ENCODE assay signal across 8 cellular contexts in the genomic region with DNA sequence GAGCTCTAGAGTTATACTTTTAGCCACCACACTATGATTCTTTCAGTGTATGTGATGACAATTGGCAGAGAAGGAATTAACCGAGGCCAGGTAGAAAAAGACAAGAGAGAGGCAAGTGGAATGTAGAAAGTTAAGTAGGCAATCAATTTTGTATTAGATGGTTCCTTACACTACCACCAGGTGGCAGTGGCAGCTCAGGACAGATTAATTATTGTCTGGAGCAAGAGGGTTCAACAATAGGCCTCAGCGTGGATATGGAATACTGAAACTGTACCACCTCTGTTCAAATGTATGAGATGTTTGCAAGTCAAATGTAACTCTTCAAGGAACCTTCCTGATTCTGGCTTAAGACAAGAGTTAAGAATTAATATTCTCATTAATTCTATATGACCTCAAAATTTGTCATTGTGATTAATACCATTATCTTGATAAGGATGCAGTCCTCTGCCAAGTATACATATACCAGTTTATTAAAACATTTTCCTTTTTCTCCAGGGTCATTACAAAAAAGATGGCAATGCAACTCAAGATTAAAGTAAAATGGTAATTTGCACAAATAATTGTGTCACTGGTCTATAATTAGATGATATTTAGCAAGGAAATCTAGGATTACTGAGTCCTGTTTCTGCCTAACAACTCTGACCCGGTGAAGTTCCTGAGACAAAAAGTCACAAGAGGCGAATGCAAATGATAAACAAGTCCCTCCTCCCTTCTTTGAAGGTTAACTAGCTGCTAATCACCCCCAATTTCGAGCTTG.
A peak's percentile ranks its signal among the peaks of the same experiment; 100 is the strongest.
DNase-seq lines count a peak whose midpoint lies in the region; ATAC-seq and TF ChIP-seq lines count a peak whose summit lies in the region.

No MANE protein-coding gene starts in this region.

- H3K9me3 ChIP-seq in SU-DHL-6 (ENCODE audit: insufficient read depth, low read length): no peaks in the 10 kb centered on the region

- ATAC-seq in activated T-cell treated with anti-CD3 and anti-CD28 coated beads, Interleukin-2, amount 50 U/mL, for 72 hours (replicated peaks in 1 of 2): no peak
- peak; percentile 82 for ATAC-seq in GM21723 (IDR thresholded peaks at IDR 0.05; ENCODE audit: unreplicated experiment)

- no peaks in the 10 kb centered on the region for H3F3A ChIP-seq in SU-DHL-6 (ENCODE audit: insufficient read depth)

- H3K9me3 Mint-ChIP-seq in activated T-cell treated with anti-CD3 and anti-CD28 coated beads, Interleukin-2, amount 50 U/mL, for 72 hours: no peaks in the 10 kb centered on the region
- H3K9me3 Mint-ChIP-seq in progenitor cell of endocrine pancreas (ENCODE audit: low read depth): peaks cover 3% of the 10 kb centered on the region

- no peaks in the 10 kb centered on the region for H3K79me2 ChIP-seq in SU-DHL-6 (ENCODE audit: insufficient read depth, low read length)

- H3K27ac ChIP-seq in SU-DHL-6 (ENCODE audit: low read depth, low read length): no peak overlapping the region

- H3K36me3 ChIP-seq in SU-DHL-6 (ENCODE audit: low read length): no peaks in the 10 kb centered on the region

- in situ Hi-C loops in KBM-7 (cut with MboI; ENCODE audit: low pct_unique_long_range_greater_than_20kb, low sequenced_read_pairs): no loop called here

- H3K4me1 Mint-ChIP-seq in activated T-cell treated with anti-CD3 and anti-CD28 coated beads, Interleukin-2, amount 50 U/mL, for 72 hours (ENCODE audit: low read depth): no peaks in the 10 kb centered on the region
- H3K4me1 Mint-ChIP-seq in progenitor cell of endocrine pancreas (ENCODE audit: low read depth): no peaks in the 10 kb centered on the region

- H3K27ac Mint-ChIP-seq in activated T-cell treated with anti-CD3 and anti-CD28 coated beads, Interleukin-2, amount 50 U/mL, for 72 hours: no peak overlapping the region
- peak overlapping the region; percentile 49 for H3K27ac Mint-ChIP-seq in progenitor cell of endocrine pancreas

- H3K9me2 ChIP-seq in SU-DHL-6 (replicated peaks; ENCODE audit: insufficient read depth, low read length): no peaks in the 10 kb centered on the region

- TF ChIP-seq CTCF in SU-DHL-6 (IDR thresholded peaks at IDR 0.05; ENCODE audit: insufficient read depth, low read length, poor library complexity, severe bottlenecking): peak; percentile 58
- peak; percentile 79 for TF ChIP-seq CTCF in fibroblast of villous mesenchyme (IDR thresholded peaks at IDR 0.05; ENCODE audit: insufficient read depth, low read depth, low read length)
- peak; percentile 73 for TF ChIP-seq CTCF in progenitor cell of endocrine pancreas (IDR thresholded peaks at IDR 0.05; ENCODE audit: unreplicated experiment)

- H3K4me2 ChIP-seq in SU-DHL-6 (ENCODE audit: low read depth, low read length, poor library complexity, severe bottlenecking): no peak overlapping the region

- no peaks in the 10 kb centered on the region for H3K36me3 Mint-ChIP-seq in activated T-cell treated with anti-CD3 and anti-CD28 coated beads, Interleukin-2, amount 50 U/mL, for 72 hours (ENCODE audit: insufficient read depth in 2 of 2)
- no peaks in the 10 kb centered on the region for H3K36me3 Mint-ChIP-seq in progenitor cell of endocrine pancreas (ENCODE audit: insufficient read depth)

- H3K4me3 Mint-ChIP-seq in activated T-cell treated with anti-CD3 and anti-CD28 coated beads, Interleukin-2, amount 50 U/mL, for 72 hours: no peak overlapping the region
- no peak overlapping the region for H3K4me3 Mint-ChIP-seq in progenitor cell of endocrine pancreas (ENCODE audit: low read depth)

- H3K27me3 ChIP-seq in SU-DHL-6 (ENCODE audit: low read length): no peaks in the 10 kb centered on the region

- no peak overlapping the region for H3K4me3 ChIP-seq in SU-DHL-6 (ENCODE audit: insufficient read depth, low read length, poor library complexity, severe bottlenecking)
- H3K4me3 ChIP-seq in fibroblast of villous mesenchyme (ENCODE audit: low read depth, low read length): no peak overlapping the region

- DNase-seq in activated T-cell treated with anti-CD3 and anti-CD28 coated beads, Interleukin-2, amount 50 U/mL, for 72 hours: peak; percentile 2 to 3
- no peak for DNase-seq in activated T-cell treated with anti-CD3 and anti-CD28 coated beads for 4 hours
- peak; percentile 55 for DNase-seq in KBM-7
- DNase-seq in fibroblast of villous mesenchyme (ENCODE audit: low read depth): peak; percentile 51
- no peak for DNase-seq in progenitor cell of endocrine pancreas (ENCODE audit: low spot score, unreplicated experiment)
- no peak for DNase-seq in cortex of kidney (lab: John Stamatoyannopoulos, UW)

- no peaks in the 10 kb centered on the region for H3K27me3 Mint-ChIP-seq in activated T-cell treated with anti-CD3 and anti-CD28 coated beads, Interleukin-2, amount 50 U/mL, for 72 hours (ENCODE audit: low read depth)
- H3K27me3 Mint-ChIP-seq in progenitor cell of endocrine pancreas: peaks cover 5% of the 10 kb centered on the region

- no peak overlapping the region for H3K9ac ChIP-seq in SU-DHL-6 (ENCODE audit: low read length)

- no peak overlapping the region for H2AFZ ChIP-seq in SU-DHL-6 (ENCODE audit: low read depth, low read length, severe bottlenecking)

- no peaks in the 10 kb centered on the region for H4K20me1 ChIP-seq in SU-DHL-6 (ENCODE audit: low read depth, low read length)

Comparison
In these comparisons a context has a peak if more than half of its experiments do, and no peak if none do; other contexts are left out.
1. DNase-seq: peak in activated T-cell treated with anti-CD3 and anti-CD28 coated beads, Interleukin-2, amount 50 U/mL, for 72 hours (2 of 2), KBM-7 (single experiment) and fibroblast of villous mesenchyme (single experiment); none in activated T-cell treated with anti-CD3 and anti-CD28 coated beads for 4 hours (single experiment), progenitor cell of endocrine pancreas (single experiment) and cortex of kidney (single experiment).
2. Peak in every context shown above with its lines, with median percentiles within 50 percentile points of each other: CTCF ChIP-seq.